ENCODE assay signal across 9 cellular contexts in the genomic region with DNA sequence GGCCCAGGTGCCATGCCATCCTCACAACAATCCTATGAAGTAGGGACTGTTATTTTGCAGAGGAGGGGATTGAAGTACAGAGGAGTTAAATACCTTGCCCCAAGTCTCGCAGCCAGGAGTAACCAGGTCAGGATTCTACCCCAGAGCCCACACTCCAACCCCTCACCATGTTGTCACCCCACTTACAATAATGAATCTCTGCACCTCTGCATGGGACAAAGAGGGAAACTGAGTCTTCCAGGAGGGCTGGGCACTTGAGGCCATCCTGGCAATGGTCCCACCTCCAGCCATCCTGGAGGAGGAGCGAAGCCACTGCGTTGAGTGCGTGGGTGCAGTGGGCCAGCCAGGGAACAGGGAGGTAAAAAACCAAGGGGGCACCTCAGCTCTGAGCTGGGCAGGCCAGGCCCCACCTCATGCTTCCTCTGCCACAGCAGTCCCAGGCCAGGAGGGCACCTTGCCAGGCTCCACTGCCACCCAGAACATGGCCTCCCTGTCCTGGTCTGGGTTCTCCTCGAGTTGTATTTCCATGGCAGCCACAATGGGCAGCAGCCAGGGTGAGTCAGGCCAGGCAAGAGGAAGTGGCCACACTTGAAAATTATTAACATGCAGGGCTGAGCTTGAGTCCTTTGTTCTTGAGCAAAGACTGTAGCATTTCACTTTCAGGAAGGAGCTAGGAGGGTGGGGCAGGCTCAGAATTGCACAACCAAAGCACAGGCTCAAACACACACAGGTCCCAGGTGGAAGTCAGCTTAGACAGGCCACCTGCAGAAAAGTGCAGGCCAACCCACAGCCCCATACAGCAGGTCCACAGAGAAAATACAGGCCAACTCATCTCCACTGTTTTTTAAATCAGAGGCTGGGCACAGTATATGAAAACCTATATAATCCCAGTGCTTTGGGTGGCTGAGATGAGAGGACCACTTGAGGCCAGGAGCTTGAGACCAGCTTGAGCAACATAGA. TPM values are rescaled to one million over a fixed set of nuclear protein-coding genes. Genes with fewer than 3 reads are reported as not detected.
A peak's percentile ranks its signal among the peaks of the same experiment; 100 is the strongest.
DNase-seq lines count a peak whose midpoint lies in the region; ATAC-seq and TF ChIP-seq lines count a peak whose summit lies in the region.
"Had no signal": no experiment of that assay in that cellular context is flagged by ENCODE, and none has a peak within 500 bp of the region (broad histone marks: within the 10 kb centered on the region; RNA-seq: fewer than 3 reads in every experiment).

No MANE protein-coding gene starts in this region.

- peaks cover 89% of the 10 kb centered on the region for H3K4me1 Mint-ChIP-seq in brain

- H3K27ac ChIP-seq in left lung (peak overlapping the region; percentile 91 to 99), suprapubic skin (peak overlapping the region; percentile 89)

- peak overlapping the region in 3 of 5 experiments; percentile 46 to 62 (median 58) for H3K4me3 Mint-ChIP-seq in brain

- H3K36me3 ChIP-seq in left lung (no peaks in the 10 kb centered on the region), suprapubic skin (no peaks in the 10 kb centered on the region)

- TF ChIP-seq EP300 in suprapubic skin (IDR thresholded peaks at IDR 0.05), result no peak

- H3K9me3 ChIP-seq in left lung (no peaks in the 10 kb centered on the region), suprapubic skin (no peaks in the 10 kb centered on the region)

- intact Hi-C loops in left lung (cut with DNase I), result no loop called here

- no peak for TF ChIP-seq CTCF in brain (conservative IDR thresholded peaks at IDR 0.05)
- no peak for TF ChIP-seq CTCF in left lung (IDR thresholded peaks at IDR 0.05)
- no peak for TF ChIP-seq CTCF in suprapubic skin (IDR thresholded peaks at IDR 0.05)

- H3K4me1 ChIP-seq in left lung (peaks cover 56 to 81% of the 10 kb centered on the region in 2 donors), suprapubic skin (peaks cover 75% of the 10 kb centered on the region)

- no peaks in the 10 kb centered on the region for H3K9me3 Mint-ChIP-seq in brain
- H3K9me3 Mint-ChIP-seq: immature natural killer cell had no signal

- no peaks in the 10 kb centered on the region for H3K27me3 Mint-ChIP-seq in brain

- WGBS in suprapubic skin, result 53% methylated on average over 3 of the region's 5 CpGs

- DNase-seq in AG08396 (ENCODE audit: low spot score), result peak; percentile 84
- peak; percentile 33 for DNase-seq in NCI-H526 treated with DMSO at 0.1 percent for 48 hours (lab: John Stamatoyannopoulos, UW)
- DNase-seq in left lung, result peak; percentile 91 to 94
- DNase-seq in suprapubic skin (ENCODE audit: low spot score in 2 of 2), result peak; percentile 91 to 92
- DNase-seq in NAMALWA (ENCODE audit: low spot score), result no peak

- TF ChIP-seq POLR2A in suprapubic skin (IDR thresholded peaks at IDR 0.05), result no peak

- no peaks in the 10 kb centered on the region for H3K36me3 Mint-ChIP-seq in brain
- H3K36me3 Mint-ChIP-seq: immature natural killer cell had no signal

- H3K27me3 ChIP-seq in left lung (no peaks in the 10 kb centered on the region), suprapubic skin (no peaks in the 10 kb centered on the region)

- peak overlapping the region; percentile 87 to 96 (median 94) for H3K27ac Mint-ChIP-seq in brain

- peak; percentile 64 for ATAC-seq in GM19025 (IDR thresholded peaks at IDR 0.05; ENCODE audit: low read depth, unreplicated experiment)
- peak; percentile 51 for ATAC-seq in HG03175 (IDR thresholded peaks at IDR 0.05; ENCODE audit: unreplicated experiment)
- peak; percentile 76 for ATAC-seq in left lung

- no peak overlapping the region for H3K4me3 ChIP-seq in left lung
- H3K4me3 ChIP-seq in suprapubic skin, result no peak overlapping the region

RNA-seq across cellular contexts. Expression of gene CUEDC1, which starts 52.1 kb away (rescaled TPM):
- polyA plus RNA-seq in brain (ENCODE audit: insufficient read depth, low read depth, low replicate concordance), result 97.8 TPM
- total RNA-seq in left lung, result 10 to 100 TPM; 44.1 to 47.3 TPM
- total RNA-seq in suprapubic skin, result 10 to 100 TPM in 2 of 4 donors, 1 to 10 TPM in 2; 5.1 to 34.2 (median 12.8) TPM

RNA-seq across cellular contexts. Expression of gene MRPS23, which starts 53.2 kb away (rescaled TPM):
- polyA plus RNA-seq in brain (ENCODE audit: insufficient read depth, low read depth, low replicate concordance), result 58.5 TPM
- total RNA-seq in left lung (10 to 100 TPM; 39.2 to 39.8 TPM), suprapubic skin (10 to 100 TPM in 3 of 4 donors, 1 to 10 TPM in 1; 7.4 to 15.2 (median 12.5) TPM)
